11 cellular contexts compared by ENCODE assay signal in genomic region chr9:97293207-97293721, GRCh38. TPM values are rescaled to one million over a fixed set of nuclear protein-coding genes. Genes with fewer than 3 reads are reported as not detected.
DNase-seq lines count a peak whose midpoint lies in the region; ATAC-seq and TF ChIP-seq lines count a peak whose summit lies in the region.
"Had no signal": no experiment of that assay in that cellular context is flagged by ENCODE, and none has a peak within 500 bp of the region (broad histone marks: within the 10 kb centered on the region; RNA-seq: fewer than 3 reads in every experiment).

No MANE protein-coding gene starts in this region.

- H3K4me1 ChIP-seq in HEK293 (ENCODE audit: control insufficient read depth, insufficient read depth, low read length): no peaks in the 10 kb centered on the region
- H3K4me1 ChIP-seq in gastrocnemius medialis: peaks cover 8 to 20% of the 10 kb centered on the region in 2 donors
- peaks cover 0 to 9% (median 0%) of the 10 kb centered on the region in 4 donors for H3K4me1 ChIP-seq in stomach

- peak; percentile 77 to 85 for DNase-seq in SHP77 (lab: John Stamatoyannopoulos, UW)
- DNase-seq in foreskin melanocyte: peak; percentile 77
- peak; percentile 29 to 42 for DNase-seq in gastrocnemius medialis
- DNase-seq in stomach: no peak
- DNase-seq in SKM-1 (lab: John Stamatoyannopoulos, UW; ENCODE audit: unreplicated experiment): no peak
- no peak for DNase-seq in dedifferentiated amniotic fluid mesenchymal stem cell (ENCODE audit: extremely low spot score)
- DNase-seq: activated CD8-positive, alpha-beta memory T cell treated with anti-CD3 and anti-CD28 coated beads, Interleukin-2, amount 10 ng/mL, durations not matched to agents 7 days and 5 days; NCI-H2171; stimulated activated naive CD8-positive, alpha-beta T cell treated with anti-CD3 and anti-CD28 coated beads, Interleukin-15, Interleukin-2, amounts not matched to agents 100 U/mL and 50 U/mL, for 24 hours had no signal

- intact Hi-C loops in gastrocnemius medialis (cut with DNase I; ENCODE audit: low total_unique reads): no loop called here
- intact Hi-C loops in stomach (cut with DNase I; ENCODE audit: low total_unique reads): no loop called here

- H3K4me3 ChIP-seq in HEK293 (ENCODE audit: low read depth, low read length) (no peak overlapping the region), gastrocnemius medialis (no peak overlapping the region), stomach (no peak overlapping the region)

- TF ChIP-seq CTCF in HEK293 (tag by site-specific recombination; IDR thresholded peaks at IDR 0.05) (no peak), gastrocnemius medialis (IDR thresholded peaks at IDR 0.05 in 4 of 5, conservative IDR thresholded peaks at IDR 0.05 in 1 of 5) (no peak), stomach (IDR thresholded peaks at IDR 0.05) (no peak)

- POLR2A ChIA-PET in HEK293 (lab: Yijun Ruan, JAX): interaction anchor here (0.6 kb wide), 1 partner anchor 608 kb away, joined by 3 read pairs; no protein-coding TSS in a partner anchor

- no peaks in the 10 kb centered on the region for H3K9me3 ChIP-seq in HEK293 (ENCODE audit: control insufficient read depth, insufficient read depth, low read depth, low read length)
- H3K9me3 ChIP-seq in gastrocnemius medialis: no peaks in the 10 kb centered on the region
- peaks cover 0 to 11% (median 11%) of the 10 kb centered on the region in 4 donors for H3K9me3 ChIP-seq in stomach

- WGBS in stomach, 5 donors: 42 to 62% (median 56%) methylated on average over 6 of the region's 6 CpGs

- H3K36me3 ChIP-seq in HEK293 (ENCODE audit: control insufficient read depth in 2 of 2, insufficient read depth in 1 of 2, low read length in 2 of 2) (peaks cover 0 to 33% of the 10 kb centered on the region in 2 experiments; a peak in 1 of 3 replicates), gastrocnemius medialis (peaks cover 0 to 18% of the 10 kb centered on the region in 2 donors), stomach (peaks cover 10 to 75% (median 67%) of the 10 kb centered on the region in 4 donors)

- in situ Hi-C loops in gastrocnemius medialis (cut with MboI; ENCODE audit: low sequenced_read_pairs in 4 of 4): no loop called here

- CTCF ChIA-PET in HEK293 (lab: Yijun Ruan, JAX): no interaction called here

- H3K27ac ChIP-seq in HEK293 (ENCODE audit: extremely low read depth, low read depth, low read length) (no peak overlapping the region), gastrocnemius medialis (peak overlapping the region in 3 of 4 donors; percentile 37 to 59 (median 45)), stomach (no peak overlapping the region)

- TF ChIP-seq POLR2A in gastrocnemius medialis (IDR thresholded peaks at IDR 0.05) (no peak), stomach (IDR thresholded peaks at IDR 0.05) (no peak)

- TF ChIP-seq EP300 in stomach (IDR thresholded peaks at IDR 0.05): no peak

- peak; percentile 84 to 85 for ATAC-seq in gastrocnemius medialis
- ATAC-seq in HG03457 (IDR thresholded peaks at IDR 0.05; ENCODE audit: unreplicated experiment): no peak
- ATAC-seq: activated CD8-positive, alpha-beta memory T cell treated with anti-CD3 and anti-CD28 coated beads, Interleukin-2, amount 10 ng/mL, durations not matched to agents 7 days and 5 days; stimulated activated naive CD8-positive, alpha-beta T cell treated with anti-CD3 and anti-CD28 coated beads, Interleukin-15, Interleukin-2, amounts not matched to agents 100 U/mL and 50 U/mL, for 24 hours had no signal

- H3K27me3 ChIP-seq in gastrocnemius medialis (no peaks in the 10 kb centered on the region), stomach (no peaks in the 10 kb centered on the region)

TF ChIP-seq in HEK293, 187 proteins besides CTCF, POLR2A, EP300 and RAD21:
- no peak for TF ChIP-seq SP2 (tag by site-specific recombination; IDR thresholded peaks at IDR 0.05)
- TF ChIP-seq MYNN (tag by site-specific recombination; IDR thresholded peaks at IDR 0.05; ENCODE audit: borderline replicate concordance): no peak
- 0 out of 2 replicates have a peak, but pooled peaks have one; percentile 19 for TF ChIP-seq EGR2 (tag by site-specific recombination; IDR thresholded peaks at IDR 0.05; ENCODE audit: low read depth)

RNA-seq across cellular contexts. Expression of gene CCDC180, which starts 14.2 kb away (rescaled TPM):
- total RNA-seq in gastrocnemius medialis: 1 to 10 TPM in 3 of 4 donors, under 1 TPM in 1; 0.24 to 2.7 (median 1.9) TPM
- 10 to 100 TPM in 1 of 5 donors, 1 to 10 TPM in 4; 4.1 to 16.5 (median 8.1) TPM for total RNA-seq in stomach
- polyA plus RNA-seq in stomach: 1 to 10 TPM; 1.7 to 5.8 (median 2.1) TPM

Comparison
In these comparisons a context has a peak if more than half of its experiments do, and no peak if none do; other contexts are left out.
1. H3K27ac ChIP-seq: peak in gastrocnemius medialis (3 of 4); none in HEK293 (single experiment) and stomach (0 of 5).
2. DNase-seq: peak in SHP77 (2 of 2), foreskin melanocyte (single experiment) and gastrocnemius medialis (2 of 2); none in stomach (single experiment), SKM-1 (single experiment) and dedifferentiated amniotic fluid mesenchymal stem cell (single experiment).